ENCODE assay signal across 22 cellular contexts in genomic region chr9:96392263-96392662, GRCh38.
"Had no signal": no experiment of that assay in that cellular context is flagged by ENCODE, and none has a peak within 500 bp of the region (broad histone marks: within the 10 kb centered on the region; RNA-seq: fewer than 3 reads in every experiment).

No MANE protein-coding gene starts in this region.

- H3K27ac ChIP-seq: brain microvascular endothelial cell, right atrium auricular region, suprapubic skin had no signal

- H3K27ac Mint-ChIP-seq: stimulated activated naive CD8-positive, alpha-beta T cell treated with anti-CD3 and anti-CD28 coated beads, Interleukin-15, Interleukin-2, amounts not matched to agents 100 ng/mL and 50 ng/mL, for 24 hours had no signal

- H3K9me3 ChIP-seq: prostate gland, right atrium auricular region, suprapubic skin, upper lobe of left lung had no signal

- H3K4me1 ChIP-seq: prostate gland, suprapubic skin had no signal

- H3K4me3 Mint-ChIP-seq: activated CD4-positive, alpha-beta T cell treated with anti-CD3 and anti-CD28 coated beads, Interleukin-2, amount 10 ng/mL, durations not matched to agents 7 days and 5 days; activated CD8-positive, alpha-beta T cell treated with anti-CD3 and anti-CD28 coated beads, Interleukin-2, amount 10 ng/mL, durations not matched to agents 7 days and 5 days; stimulated activated naive CD8-positive, alpha-beta T cell treated with anti-CD3 and anti-CD28 coated beads, Interleukin-15, Interleukin-2, amounts not matched to agents 100 ng/mL and 50 ng/mL, for 24 hours had no signal

- H3K27me3 ChIP-seq: brain microvascular endothelial cell, right atrium auricular region, suprapubic skin, upper lobe of left lung had no signal

- ATAC-seq: activated CD4-positive, CD25-positive, alpha-beta regulatory T cell treated with anti-CD3 and anti-CD28 coated beads, Interleukin-2, amount 50 U/mL, for 24 hours; activated CD8-positive, alpha-beta T cell treated with anti-CD3 and anti-CD28 coated beads, Interleukin-2, amount 10 ng/mL, durations not matched to agents 7 days and 5 days; SK-N-SH treated with all-trans-retinoic acid at 6 μM for 48 hours had no signal

- DNase-seq: activated CD4-positive, alpha-beta T cell treated with anti-CD3 and anti-CD28 coated beads, Interleukin-2, amount 10 ng/mL, durations not matched to agents 7 days and 5 days; activated CD8-positive, alpha-beta T cell treated with anti-CD3 and anti-CD28 coated beads, Interleukin-2, amount 10 ng/mL, durations not matched to agents 7 days and 5 days; aorta; brain microvascular endothelial cell; central memory CD4-positive, alpha-beta T cell; erythroblast; head of caudate nucleus; kidney; midbrain; stimulated activated CD4-positive, alpha-beta T cell treated with anti-CD3 and anti-CD28 coated beads, Interleukin-15, amount 100 ng/mL, for 24 hours; stimulated activated CD4-positive, alpha-beta T cell treated with anti-CD3 and anti-CD28 coated beads, Interleukin-2, amount 100 ng/mL, for 48 hours; T-helper 1 cell; T1000 had no signal

- H3K4me3 ChIP-seq: lung, prostate gland, right atrium auricular region, skin epidermis, suprapubic skin, upper lobe of left lung had no signal

- H3K27me3 Mint-ChIP-seq: activated CD4-positive, alpha-beta T cell treated with anti-CD3 and anti-CD28 coated beads, Interleukin-2, amount 10 ng/mL, durations not matched to agents 7 days and 5 days; stimulated activated naive CD8-positive, alpha-beta T cell treated with anti-CD3 and anti-CD28 coated beads, Interleukin-15, Interleukin-2, amounts not matched to agents 100 ng/mL and 50 ng/mL, for 24 hours had no signal

- H3K36me3 ChIP-seq: brain microvascular endothelial cell, prostate gland, right atrium auricular region, suprapubic skin, upper lobe of left lung had no signal
